In genomic region chr4:38128478-38129451, GRCh38 we compare ENCODE assay signal across 1 cellular context.
A peak's percentile ranks its signal among the peaks of the same experiment; 100 is the strongest.
TF ChIP-seq lines count a peak whose summit lies in the region.

No MANE protein-coding gene starts in this region.

TF ChIP-seq in HepG2, 621 proteins besides CTCF, POLR2A, EP300 and RAD21 (continued from another document and continues in another):
- TF ChIP-seq, protein P1, sequence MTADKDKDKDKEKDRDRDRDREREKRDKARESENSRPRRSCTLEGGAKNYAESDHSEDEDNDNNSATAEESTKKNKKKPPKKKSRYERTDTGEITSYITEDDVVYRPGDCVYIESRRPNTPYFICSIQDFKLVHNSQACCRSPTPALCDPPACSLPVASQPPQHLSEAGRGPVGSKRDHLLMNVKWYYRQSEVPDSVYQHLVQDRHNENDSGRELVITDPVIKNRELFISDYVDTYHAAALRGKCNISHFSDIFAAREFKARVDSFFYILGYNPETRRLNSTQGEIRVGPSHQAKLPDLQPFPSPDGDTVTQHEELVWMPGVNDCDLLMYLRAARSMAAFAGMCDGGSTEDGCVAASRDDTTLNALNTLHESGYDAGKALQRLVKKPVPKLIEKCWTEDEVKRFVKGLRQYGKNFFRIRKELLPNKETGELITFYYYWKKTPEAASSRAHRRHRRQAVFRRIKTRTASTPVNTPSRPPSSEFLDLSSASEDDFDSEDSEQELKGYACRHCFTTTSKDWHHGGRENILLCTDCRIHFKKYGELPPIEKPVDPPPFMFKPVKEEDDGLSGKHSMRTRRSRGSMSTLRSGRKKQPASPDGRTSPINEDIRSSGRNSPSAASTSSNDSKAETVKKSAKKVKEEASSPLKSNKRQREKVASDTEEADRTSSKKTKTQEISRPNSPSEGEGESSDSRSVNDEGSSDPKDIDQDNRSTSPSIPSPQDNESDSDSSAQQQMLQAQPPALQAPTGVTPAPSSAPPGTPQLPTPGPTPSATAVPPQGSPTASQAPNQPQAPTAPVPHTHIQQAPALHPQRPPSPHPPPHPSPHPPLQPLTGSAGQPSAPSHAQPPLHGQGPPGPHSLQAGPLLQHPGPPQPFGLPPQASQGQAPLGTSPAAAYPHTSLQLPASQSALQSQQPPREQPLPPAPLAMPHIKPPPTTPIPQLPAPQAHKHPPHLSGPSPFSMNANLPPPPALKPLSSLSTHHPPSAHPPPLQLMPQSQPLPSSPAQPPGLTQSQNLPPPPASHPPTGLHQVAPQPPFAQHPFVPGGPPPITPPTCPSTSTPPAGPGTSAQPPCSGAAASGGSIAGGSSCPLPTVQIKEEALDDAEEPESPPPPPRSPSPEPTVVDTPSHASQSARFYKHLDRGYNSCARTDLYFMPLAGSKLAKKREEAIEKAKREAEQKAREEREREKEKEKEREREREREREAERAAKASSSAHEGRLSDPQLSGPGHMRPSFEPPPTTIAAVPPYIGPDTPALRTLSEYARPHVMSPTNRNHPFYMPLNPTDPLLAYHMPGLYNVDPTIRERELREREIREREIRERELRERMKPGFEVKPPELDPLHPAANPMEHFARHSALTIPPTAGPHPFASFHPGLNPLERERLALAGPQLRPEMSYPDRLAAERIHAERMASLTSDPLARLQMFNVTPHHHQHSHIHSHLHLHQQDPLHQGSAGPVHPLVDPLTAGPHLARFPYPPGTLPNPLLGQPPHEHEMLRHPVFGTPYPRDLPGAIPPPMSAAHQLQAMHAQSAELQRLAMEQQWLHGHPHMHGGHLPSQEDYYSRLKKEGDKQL (CRISPR knock-in tag; IDR thresholded peaks at IDR 0.05; ENCODE audit: low read depth): no peak
- TF ChIP-seq MAFG (CRISPR knock-in tag; IDR thresholded peaks at IDR 0.05) (no peak), FOSL2 (CRISPR knock-in tag; IDR thresholded peaks at IDR 0.05) (peak; percentile 57), PRPF4 (IDR thresholded peaks at IDR 0.05; ENCODE audit: low read depth, low read length, poor library complexity, severe bottlenecking) (no peak), ZNF781 (CRISPR knock-in tag; IDR thresholded peaks at IDR 0.05; ENCODE audit: borderline replicate concordance, not compliant biosample characterization) (no peak), DDIT3 (CRISPR knock-in tag; IDR thresholded peaks at IDR 0.05) (no peak), MTA3 (CRISPR knock-in tag; IDR thresholded peaks at IDR 0.05) (no peak), TBX2 (CRISPR knock-in tag; IDR thresholded peaks at IDR 0.05; ENCODE audit: borderline replicate concordance) (peak; percentile 54; the same call in 1 of the 2 replicates), CBX5 (CRISPR knock-in tag; IDR thresholded peaks at IDR 0.05; ENCODE audit: borderline replicate concordance) (no peak), ZNF644 (CRISPR knock-in tag; IDR thresholded peaks at IDR 0.05; ENCODE audit: low read depth) (0 out of 2 replicates have a peak, but pooled peaks have one; percentile 2), ZHX1 (CRISPR knock-in tag; IDR thresholded peaks at IDR 0.05; ENCODE audit: low read depth) (no peak), PHF5A (CRISPR knock-in tag; IDR thresholded peaks at IDR 0.05; ENCODE audit: low read depth, unreplicated experiment) (no peak), FIP1L1 (IDR thresholded peaks at IDR 0.05; ENCODE audit: borderline replicate concordance, insufficient read depth, low read depth, low read length) (no peak), CREB1 (IDR thresholded peaks at IDR 0.05) (no peak), CREB1 (CRISPR knock-in tag; IDR thresholded peaks at IDR 0.05) (no peak), RBAK (CRISPR knock-in tag; IDR thresholded peaks at IDR 0.05) (no peak), NFE2L1 (CRISPR knock-in tag; IDR thresholded peaks at IDR 0.05; ENCODE audit: borderline replicate concordance) (no peak), JARID2 (CRISPR knock-in tag; IDR thresholded peaks at IDR 0.05; ENCODE audit: insufficient replicate concordance) (no peak), SKI (IDR thresholded peaks at IDR 0.05; ENCODE audit: partially characterized antibody) (no peak), ZMYM2 (CRISPR knock-in tag; IDR thresholded peaks at IDR 0.05) (peak; percentile 48; the same call in 1 of the 2 replicates), RARA (CRISPR knock-in tag; IDR thresholded peaks at IDR 0.05) (0 out of 2 replicates have a peak, but pooled peaks have one; percentile 8), THYN1 (CRISPR knock-in tag; IDR thresholded peaks at IDR 0.05; ENCODE audit: borderline replicate concordance, low read depth) (no peak), ZC3H4 (CRISPR knock-in tag; IDR thresholded peaks at IDR 0.05; ENCODE audit: borderline replicate concordance) (no peak), ZSCAN20 (CRISPR knock-in tag; IDR thresholded peaks at IDR 0.05; ENCODE audit: borderline replicate concordance) (no peak), SALL2 (CRISPR knock-in tag; IDR thresholded peaks at IDR 0.05) (no peak), TARDBP (CRISPR knock-in tag; IDR thresholded peaks at IDR 0.05) (0 out of 2 replicates have a peak, but pooled peaks have one; percentile 24), ZNF605 (CRISPR knock-in tag; IDR thresholded peaks at IDR 0.05) (peak; percentile 57; the same call in 1 of the 2 replicates), MAFK (conservative IDR thresholded peaks at IDR 0.05 in 1 of 2, IDR thresholded peaks at IDR 0.05 in 1 of 2; ENCODE audit: low read length in 2 of 2) (0 out of 4 replicates have a peak, but pooled peaks of 1 of the 2 experiments have one; percentile 8), ZNF773 (CRISPR knock-in tag; IDR thresholded peaks at IDR 0.05; ENCODE audit: borderline replicate concordance) (no peak), ZZZ3 (CRISPR knock-in tag; IDR thresholded peaks at IDR 0.05; ENCODE audit: borderline replicate concordance) (no peak), MXI1 (IDR thresholded peaks at IDR 0.05; ENCODE audit: borderline replicate concordance, low read depth, low read length) (no peak), ONECUT2 (CRISPR knock-in tag; IDR thresholded peaks at IDR 0.05) (no peak), ZBTB38 (CRISPR knock-in tag; IDR thresholded peaks at IDR 0.05) (peak; percentile 80)
- TF ChIP-seq, protein P2, sequence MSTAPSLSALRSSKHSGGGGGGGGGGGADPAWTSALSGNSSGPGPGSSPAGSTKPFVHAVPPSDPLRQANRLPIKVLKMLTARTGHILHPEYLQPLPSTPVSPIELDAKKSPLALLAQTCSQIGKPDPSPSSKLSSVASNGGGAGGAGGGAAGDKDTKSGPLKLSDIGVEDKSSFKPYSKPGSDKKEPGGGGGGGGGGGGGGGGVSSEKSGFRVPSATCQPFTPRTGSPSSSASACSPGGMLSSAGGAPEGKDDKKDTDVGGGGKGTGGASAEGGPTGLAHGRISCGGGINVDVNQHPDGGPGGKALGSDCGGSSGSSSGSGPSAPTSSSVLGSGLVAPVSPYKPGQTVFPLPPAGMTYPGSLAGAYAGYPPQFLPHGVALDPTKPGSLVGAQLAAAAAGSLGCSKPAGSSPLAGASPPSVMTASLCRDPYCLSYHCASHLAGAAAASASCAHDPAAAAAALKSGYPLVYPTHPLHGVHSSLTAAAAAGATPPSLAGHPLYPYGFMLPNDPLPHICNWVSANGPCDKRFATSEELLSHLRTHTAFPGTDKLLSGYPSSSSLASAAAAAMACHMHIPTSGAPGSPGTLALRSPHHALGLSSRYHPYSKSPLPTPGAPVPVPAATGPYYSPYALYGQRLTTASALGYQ (CRISPR knock-in tag; IDR thresholded peaks at IDR 0.05): no peak
- TF ChIP-seq, protein P3, sequence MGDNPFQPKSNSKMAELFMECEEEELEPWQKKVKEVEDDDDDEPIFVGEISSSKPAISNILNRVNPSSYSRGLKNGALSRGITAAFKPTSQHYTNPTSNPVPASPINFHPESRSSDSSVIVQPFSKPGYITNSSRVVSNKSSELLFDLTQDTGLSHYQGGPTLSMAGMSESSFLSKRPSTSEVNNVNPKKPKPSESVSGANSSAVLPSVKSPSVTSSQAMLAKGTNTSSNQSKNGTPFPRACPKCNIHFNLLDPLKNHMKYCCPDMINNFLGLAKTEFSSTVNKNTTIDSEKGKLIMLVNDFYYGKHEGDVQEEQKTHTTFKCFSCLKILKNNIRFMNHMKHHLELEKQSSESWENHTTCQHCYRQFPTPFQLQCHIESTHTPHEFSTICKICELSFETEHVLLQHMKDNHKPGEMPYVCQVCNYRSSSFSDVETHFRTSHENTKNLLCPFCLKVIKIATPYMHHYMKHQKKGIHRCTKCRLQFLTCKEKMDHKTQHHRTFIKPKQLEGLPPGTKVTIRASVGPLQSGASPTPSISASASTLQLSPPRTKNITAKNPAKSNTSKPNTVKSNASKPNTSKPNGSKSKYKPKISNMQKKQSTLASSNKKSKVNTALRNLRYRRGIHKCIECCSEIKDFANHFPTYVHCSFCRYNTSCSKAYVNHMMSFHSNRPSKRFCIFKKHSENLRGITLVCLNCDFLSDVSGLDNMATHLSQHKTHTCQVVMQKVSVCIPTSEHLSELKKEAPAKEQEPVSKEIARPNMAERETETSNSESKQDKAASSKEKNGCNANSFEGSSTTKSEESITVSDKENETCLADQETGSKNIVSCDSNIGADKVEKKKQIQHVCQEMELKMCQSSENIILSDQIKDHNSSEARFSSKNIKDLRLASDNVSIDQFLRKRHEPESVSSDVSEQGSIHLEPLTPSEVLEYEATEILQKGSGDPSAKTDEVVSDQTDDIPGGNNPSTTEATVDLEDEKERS (CRISPR knock-in tag; IDR thresholded peaks at IDR 0.05): 0 out of 2 replicates have a peak, but pooled peaks have one; percentile 28
- TF ChIP-seq, protein P4, sequence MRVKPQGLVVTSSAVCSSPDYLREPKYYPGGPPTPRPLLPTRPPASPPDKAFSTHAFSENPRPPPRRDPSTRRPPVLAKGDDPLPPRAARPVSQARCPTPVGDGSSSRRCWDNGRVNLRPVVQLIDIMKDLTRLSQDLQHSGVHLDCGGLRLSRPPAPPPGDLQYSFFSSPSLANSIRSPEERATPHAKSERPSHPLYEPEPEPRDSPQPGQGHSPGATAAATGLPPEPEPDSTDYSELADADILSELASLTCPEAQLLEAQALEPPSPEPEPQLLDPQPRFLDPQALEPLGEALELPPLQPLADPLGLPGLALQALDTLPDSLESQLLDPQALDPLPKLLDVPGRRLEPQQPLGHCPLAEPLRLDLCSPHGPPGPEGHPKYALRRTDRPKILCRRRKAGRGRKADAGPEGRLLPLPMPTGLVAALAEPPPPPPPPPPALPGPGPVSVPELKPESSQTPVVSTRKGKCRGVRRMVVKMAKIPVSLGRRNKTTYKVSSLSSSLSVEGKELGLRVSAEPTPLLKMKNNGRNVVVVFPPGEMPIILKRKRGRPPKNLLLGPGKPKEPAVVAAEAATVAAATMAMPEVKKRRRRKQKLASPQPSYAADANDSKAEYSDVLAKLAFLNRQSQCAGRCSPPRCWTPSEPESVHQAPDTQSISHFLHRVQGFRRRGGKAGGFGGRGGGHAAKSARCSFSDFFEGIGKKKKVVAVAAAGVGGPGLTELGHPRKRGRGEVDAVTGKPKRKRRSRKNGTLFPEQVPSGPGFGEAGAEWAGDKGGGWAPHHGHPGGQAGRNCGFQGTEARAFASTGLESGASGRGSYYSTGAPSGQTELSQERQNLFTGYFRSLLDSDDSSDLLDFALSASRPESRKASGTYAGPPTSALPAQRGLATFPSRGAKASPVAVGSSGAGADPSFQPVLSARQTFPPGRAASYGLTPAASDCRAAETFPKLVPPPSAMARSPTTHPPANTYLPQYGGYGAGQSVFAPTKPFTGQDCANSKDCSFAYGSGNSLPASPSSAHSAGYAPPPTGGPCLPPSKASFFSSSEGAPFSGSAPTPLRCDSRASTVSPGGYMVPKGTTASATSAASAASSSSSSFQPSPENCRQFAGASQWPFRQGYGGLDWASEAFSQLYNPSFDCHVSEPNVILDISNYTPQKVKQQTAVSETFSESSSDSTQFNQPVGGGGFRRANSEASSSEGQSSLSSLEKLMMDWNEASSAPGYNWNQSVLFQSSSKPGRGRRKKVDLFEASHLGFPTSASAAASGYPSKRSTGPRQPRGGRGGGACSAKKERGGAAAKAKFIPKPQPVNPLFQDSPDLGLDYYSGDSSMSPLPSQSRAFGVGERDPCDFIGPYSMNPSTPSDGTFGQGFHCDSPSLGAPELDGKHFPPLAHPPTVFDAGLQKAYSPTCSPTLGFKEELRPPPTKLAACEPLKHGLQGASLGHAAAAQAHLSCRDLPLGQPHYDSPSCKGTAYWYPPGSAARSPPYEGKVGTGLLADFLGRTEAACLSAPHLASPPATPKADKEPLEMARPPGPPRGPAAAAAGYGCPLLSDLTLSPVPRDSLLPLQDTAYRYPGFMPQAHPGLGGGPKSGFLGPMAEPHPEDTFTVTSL (CRISPR knock-in tag; IDR thresholded peaks at IDR 0.05; ENCODE audit: borderline replicate concordance): no peak
- TF ChIP-seq, protein P5, sequence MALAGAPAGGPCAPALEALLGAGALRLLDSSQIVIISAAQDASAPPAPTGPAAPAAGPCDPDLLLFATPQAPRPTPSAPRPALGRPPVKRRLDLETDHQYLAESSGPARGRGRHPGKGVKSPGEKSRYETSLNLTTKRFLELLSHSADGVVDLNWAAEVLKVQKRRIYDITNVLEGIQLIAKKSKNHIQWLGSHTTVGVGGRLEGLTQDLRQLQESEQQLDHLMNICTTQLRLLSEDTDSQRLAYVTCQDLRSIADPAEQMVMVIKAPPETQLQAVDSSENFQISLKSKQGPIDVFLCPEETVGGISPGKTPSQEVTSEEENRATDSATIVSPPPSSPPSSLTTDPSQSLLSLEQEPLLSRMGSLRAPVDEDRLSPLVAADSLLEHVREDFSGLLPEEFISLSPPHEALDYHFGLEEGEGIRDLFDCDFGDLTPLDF (CRISPR knock-in tag; IDR thresholded peaks at IDR 0.05): no peak
